8 cellular contexts compared by ENCODE assay signal in the genomic region with DNA sequence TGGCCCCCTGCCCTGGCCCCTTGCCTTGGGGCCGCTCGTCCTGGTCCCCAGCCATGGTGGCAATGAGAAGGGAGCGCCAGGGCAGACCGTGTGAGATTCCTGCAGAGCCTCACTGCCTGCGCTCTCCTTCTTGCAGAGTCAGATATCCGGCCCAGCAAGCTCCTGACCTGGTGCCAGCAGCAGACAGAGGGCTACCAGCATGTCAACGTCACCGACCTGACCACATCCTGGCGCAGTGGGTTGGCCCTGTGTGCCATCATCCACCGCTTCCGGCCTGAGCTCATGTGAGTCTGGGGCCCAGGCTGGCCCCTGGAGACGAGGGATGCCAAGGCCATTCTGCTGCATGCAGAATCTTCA.
DNase-seq lines count a peak whose midpoint lies in the region; FAIRE-seq and TF ChIP-seq lines count a peak whose summit lies in the region.

No MANE protein-coding gene starts in this region.

- H3K27ac ChIP-seq in endothelial cell of umbilical vein (ENCODE audit: insufficient read depth, low read depth, low read length) (peak overlapping the region; percentile 65), urinary bladder (ENCODE audit: low read depth) (peak overlapping the region; percentile 68), Karpas-422 (ENCODE audit: low read length) (no peak overlapping the region)

- no peaks in the 10 kb centered on the region for H3K9me2 ChIP-seq in Karpas-422 (replicated peaks; ENCODE audit: insufficient read depth, low read length)

- TF ChIP-seq POLR2A in H54 (IDR thresholded peaks at IDR 0.05; ENCODE audit: low read depth, low read length): peak; percentile 55
- no peak for TF ChIP-seq POLR2A in endothelial cell of umbilical vein (IDR thresholded peaks at IDR 0.05; ENCODE audit: low read depth, low read length)

- H4K20me1 ChIP-seq in endothelial cell of umbilical vein (replicated peaks; ENCODE audit: control insufficient read depth, extremely low read depth, insufficient read depth, low read length): no peaks in the 10 kb centered on the region
- no peaks in the 10 kb centered on the region for H4K20me1 ChIP-seq in Karpas-422 (ENCODE audit: insufficient read depth, low read depth, low read length)

- no peaks in the 10 kb centered on the region for H3K9me1 ChIP-seq in endothelial cell of umbilical vein (replicated peaks; ENCODE audit: control insufficient read depth, extremely low read depth, insufficient read depth, low read length)

- H3K9me3 ChIP-seq in endothelial cell of umbilical vein (replicated peaks; ENCODE audit: control insufficient read depth, insufficient read depth, low read length): no peaks in the 10 kb centered on the region
- no peaks in the 10 kb centered on the region for H3K9me3 ChIP-seq in Karpas-422 (ENCODE audit: low read length)

- no peak overlapping the region for H3K4me2 ChIP-seq in endothelial cell of umbilical vein (ENCODE audit: insufficient read depth, low read length)
- no peak overlapping the region for H3K4me2 ChIP-seq in Karpas-422 (ENCODE audit: low read depth, low read length, poor library complexity, severe bottlenecking)

- 63% methylated on average over 12 of the region's 12 CpGs for WGBS in urinary bladder

- BruUV-seq in endothelial cell of umbilical vein (replicated peaks; lab: Mats Ljungman, UMichigan): no TSS peak

- no peaks in the 10 kb centered on the region for H3K79me2 ChIP-seq in endothelial cell of umbilical vein (ENCODE audit: control insufficient read depth, insufficient read depth, low read length)
- no peaks in the 10 kb centered on the region for H3K79me2 ChIP-seq in Karpas-422 (ENCODE audit: low read length)

- H2AFZ ChIP-seq in endothelial cell of umbilical vein (ENCODE audit: low read depth, low read length): no peak overlapping the region
- no peak overlapping the region for H2AFZ ChIP-seq in Karpas-422 (ENCODE audit: low read length)

- peaks cover 16 to 24% of the 10 kb centered on the region in 2 experiments for H3K36me3 ChIP-seq in endothelial cell of umbilical vein (ENCODE audit: control insufficient read depth in 2 of 2, extremely low read depth in 1 of 2, insufficient read depth in 2 of 2, low read length in 2 of 2)
- H3K36me3 ChIP-seq in urinary bladder (ENCODE audit: insufficient read depth): no peaks in the 10 kb centered on the region
- H3K36me3 ChIP-seq in Karpas-422 (ENCODE audit: insufficient read depth, low read length): no peaks in the 10 kb centered on the region

- FAIRE-seq in H54 (lab: Jason Lieb, UNC) (peak; percentile 38), endothelial cell of umbilical vein (lab: Jason Lieb, UNC) (peak; percentile 81)

- dilution Hi-C loops in endothelial cell of umbilical vein (cut with MboI; ENCODE audit: extremely low pct_ligation_motif_present, low sequenced_read_pairs): no loop called here

- CTCF ChIA-PET in endothelial cell of umbilical vein (lab: Charles Lee): interaction anchor here (0.8 to 3.6 kb wide), 6 partner anchors 7 to 239 kb away, joined by 3 to 37 read pairs (median 4); no protein-coding TSS in a partner anchor

- no peak overlapping the region for H3K4me3 ChIP-seq in endothelial cell of umbilical vein (replicated peaks in 1 of 3; ENCODE audit: insufficient read depth in 1 of 3, low read depth in 1 of 3, low read length in 3 of 3)
- no peak overlapping the region for H3K4me3 ChIP-seq in urinary bladder (ENCODE audit: low read depth, low read length)
- no peak overlapping the region for H3K4me3 ChIP-seq in Karpas-422 (ENCODE audit: low read length)

- no peak for TF ChIP-seq CTCF in endothelial cell of umbilical vein (IDR thresholded peaks at IDR 0.05; ENCODE audit: extremely low read depth in 1 of 2, insufficient read depth in 1 of 2, low read depth in 1 of 2, low read length in 2 of 2)

- POLR2A ChIA-PET in endothelial cell of umbilical vein (lab: Charles Lee): interaction anchor here (1.1 kb wide), 1 partner anchor 24 kb away, joined by 4 read pairs; no protein-coding TSS in a partner anchor

- H3K4me1 ChIP-seq in endothelial cell of umbilical vein (ENCODE audit: control insufficient read depth, extremely low read depth, insufficient read depth, low read length): peaks cover 35% of the 10 kb centered on the region
- no peaks in the 10 kb centered on the region for H3K4me1 ChIP-seq in urinary bladder (ENCODE audit: insufficient read depth)
- H3K4me1 ChIP-seq in Karpas-422 (ENCODE audit: low read length): no peaks in the 10 kb centered on the region

- H3K27me3 ChIP-seq in endothelial cell of umbilical vein (ENCODE audit: control insufficient read depth in 2 of 2, insufficient read depth in 2 of 2, low read length in 2 of 2) (no peaks in the 10 kb centered on the region), Karpas-422 (ENCODE audit: low read length) (no peaks in the 10 kb centered on the region)

- intact Hi-C loops in endothelial cell of umbilical vein (cut with micrococcal nuclease): loop anchor here (1.0 kb wide), 3 partner anchors 9 to 138 kb away; no protein-coding TSS in a partner anchor

- DNase-seq in ELR (ENCODE audit: low read depth) (peak; percentile 82), H54 (ENCODE audit: insufficient read length, low spot score) (peak; percentile 93), MV-4-11 (lab: John Stamatoyannopoulos, UW) (peak; percentile 88), endothelial cell of umbilical vein (ENCODE audit: low read depth, low spot score) (peak; percentile 28), pulmonary artery endothelial cell (ENCODE audit: low read depth, low spot score) (peak; percentile 83), Karpas-422 (no peak)
- DNase-seq in activated CD8-positive, alpha-beta memory T cell treated with anti-CD3 and anti-CD28 coated beads, Interleukin-2, amount 50 U/mL, for 1 hour (ENCODE audit: extremely low read depth): peak; percentile 76

- H3K9ac ChIP-seq in endothelial cell of umbilical vein (replicated peaks; ENCODE audit: extremely low read depth, insufficient read depth, low read length) (no peak overlapping the region), Karpas-422 (ENCODE audit: low read length) (no peak overlapping the region)

TF ChIP-seq in endothelial cell of umbilical vein, 7 proteins besides CTCF, POLR2A, EP300 and RAD21:
- TF ChIP-seq POLR2AphosphoS5 (IDR thresholded peaks at IDR 0.05; ENCODE audit: insufficient read depth, low read depth, low read length) (peak; percentile 37), FOS (IDR thresholded peaks at IDR 0.05; ENCODE audit: borderline replicate concordance, insufficient read depth, low read length) (no peak)
